14 cellular contexts compared by ENCODE assay signal in the genomic region with DNA sequence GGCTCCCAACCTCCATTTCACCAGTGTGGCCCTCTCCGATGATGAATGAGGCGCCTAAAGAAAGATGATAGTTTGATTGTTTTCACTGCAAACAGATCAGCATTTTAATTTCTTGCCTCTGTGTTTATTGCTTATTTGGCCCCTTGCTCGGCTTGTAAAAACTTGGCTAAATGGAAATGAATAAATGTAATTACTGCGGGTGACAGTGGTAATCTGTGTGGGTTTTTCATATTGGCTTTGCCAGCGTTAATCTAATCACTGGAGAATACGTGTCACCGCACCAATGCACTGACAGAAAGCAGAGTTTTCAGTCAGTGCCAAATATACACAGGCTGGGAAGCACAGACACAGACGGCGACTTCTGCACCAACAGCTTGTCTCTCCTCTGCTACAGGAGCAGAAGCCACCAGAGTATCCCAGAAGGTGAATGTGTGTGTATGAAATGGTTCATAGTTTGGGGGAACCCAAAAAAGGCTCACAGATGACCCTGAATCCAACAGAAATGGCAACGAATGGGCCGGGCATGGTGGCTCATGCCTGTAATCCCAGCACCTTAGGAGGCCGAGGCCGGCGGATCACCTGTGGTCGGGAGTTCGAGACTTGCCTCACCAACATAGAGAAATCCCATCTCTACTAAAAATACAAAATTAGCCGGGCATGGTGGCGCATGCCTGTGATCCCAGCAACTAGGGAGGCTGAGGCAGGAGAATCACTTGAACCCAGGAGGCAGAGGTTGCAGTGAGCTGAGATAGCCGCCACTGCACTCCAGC.
"Had no signal": no experiment of that assay in that cellular context is flagged by ENCODE, and none has a peak within 500 bp of the region (broad histone marks: within the 10 kb centered on the region; RNA-seq: fewer than 3 reads in every experiment).

No MANE protein-coding gene starts in this region.

- H3K4me1 ChIP-seq: colonic mucosa, foreskin keratinocyte, pancreas, suprapubic skin, thyroid gland had no signal

- DNase-seq: colonic mucosa; dermis blood vessel endothelial cell; foreskin keratinocyte; head of caudate nucleus; hypothalamus; naive B cell; occipital lobe; pancreas; right cardiac atrium; small intestine; stimulated activated CD4-positive, alpha-beta T cell treated with anti-CD3 and anti-CD28 coated beads, Interleukin-12 subunit alpha, Interleukin-12 subunit beta, amount 100 ng/mL, for 4 hours; stimulated activated naive CD4-positive, alpha-beta T cell treated with Interleukin-2 at 50 U/mL for 16 hours; thyroid gland had no signal

- H3K27me3 ChIP-seq: colonic mucosa, foreskin keratinocyte, pancreas, suprapubic skin, thyroid gland had no signal

- H3K9me3 ChIP-seq: colonic mucosa, pancreas, suprapubic skin, thyroid gland had no signal

- H3K4me3 ChIP-seq: colonic mucosa, pancreas, suprapubic skin, thyroid gland had no signal

- ATAC-seq: foreskin keratinocyte, pancreas, right cardiac atrium had no signal

- H3K27ac ChIP-seq: colonic mucosa, foreskin keratinocyte, pancreas, suprapubic skin, thyroid gland had no signal

- H3K36me3 ChIP-seq: colonic mucosa, pancreas, suprapubic skin, thyroid gland had no signal
